1 cellular context compared by ENCODE assay signal in genomic region chr6:27777614-27778355, GRCh38.
TF ChIP-seq lines count a peak whose summit lies in the region.

No MANE protein-coding gene starts in this region.

TF ChIP-seq in HCT116, 20 proteins besides CTCF, POLR2A, EP300 and RAD21 (continued from another document):
- TF ChIP-seq REST (IDR thresholded peaks at IDR 0.05; ENCODE audit: low read depth): no peak
- TF ChIP-seq CBX3 (IDR thresholded peaks at IDR 0.05; ENCODE audit: low read depth): no peak
- no peak for TF ChIP-seq SP1 (IDR thresholded peaks at IDR 0.05; ENCODE audit: low read depth)
TF ChIP-seq in HCT116: peak in this region for 2.
